26 cellular contexts compared by ENCODE assay signal in genomic region chr5:77778398-77778797, GRCh38.
"Had no signal": no experiment of that assay in that cellular context is flagged by ENCODE, and none has a peak within 500 bp of the region (broad histone marks: within the 10 kb centered on the region; RNA-seq: fewer than 3 reads in every experiment).

No MANE protein-coding gene starts in this region.

- H3K9me3 ChIP-seq: SJCRH30 had no signal

- H3K36me3 ChIP-seq: brain microvascular endothelial cell had no signal

- H3K27me3 ChIP-seq: brain microvascular endothelial cell, SJCRH30 had no signal

- ATAC-seq: activated CD8-positive, alpha-beta T cell treated with anti-CD3 and anti-CD28 coated beads, Interleukin-2, amount 10 ng/mL, durations not matched to agents 7 days and 5 days; activated T-cell treated with anti-CD3 and anti-CD28 coated beads, Interleukin-2, amount 50 U/mL, for 4 hours; Panc1 had no signal

- H3K4me3 ChIP-seq: SJCRH30, SK-N-MC had no signal

- H3K9me3 Mint-ChIP-seq: activated naive CD4-positive, alpha-beta T cell treated with anti-CD3 and anti-CD28 coated beads for 36 hours; activated naive CD8-positive, alpha-beta T cell treated with anti-CD3 and anti-CD28 coated beads for 36 hours; activated T-cell treated with anti-CD3 and anti-CD28 coated beads, Interleukin-2, amount 50 U/mL, for 4 hours had no signal

- H3K27ac Mint-ChIP-seq: activated CD8-positive, alpha-beta T cell treated with anti-CD3 and anti-CD28 coated beads, Interleukin-2, amount 10 ng/mL, durations not matched to agents 7 days and 5 days; activated naive CD4-positive, alpha-beta T cell treated with anti-CD3 and anti-CD28 coated beads for 36 hours; activated naive CD8-positive, alpha-beta T cell treated with anti-CD3 and anti-CD28 coated beads for 36 hours had no signal

- H3K27ac ChIP-seq: brain microvascular endothelial cell, SJCRH30, SK-N-MC, WERI-Rb-1 had no signal

- DNase-seq: activated CD4-positive, alpha-beta T cell treated with anti-CD3 and anti-CD28 coated beads for 1 hour; activated CD4-positive, alpha-beta T cell treated with anti-CD3 and anti-CD28 coated beads for 48 hours; activated CD4-positive, CD25-positive, alpha-beta regulatory T cell; activated CD8-positive, alpha-beta T cell treated with anti-CD3 and anti-CD28 coated beads, Interleukin-2, amount 10 ng/mL, durations not matched to agents 7 days and 5 days; activated gamma-delta T cell treated with Interleukin-2 at 50 U/mL for 16 hours; activated naive CD4-positive, alpha-beta T cell treated with anti-CD3 and anti-CD28 coated beads for 36 hours; activated naive CD8-positive, alpha-beta T cell treated with anti-CD3 and anti-CD28 coated beads for 36 hours; activated T-cell treated with anti-CD3 and anti-CD28 coated beads, Interleukin-2, amount 50 U/mL, for 4 hours; amniotic stem cell; aorta; brain microvascular endothelial cell; central memory CD4-positive, alpha-beta T cell; NCI-H1105; NCI-H1417 treated with DMSO at 0.1 percent for 48 hours; NCI-H187 treated with DMSO at 0.1 percent for 48 hours; NCI-H2081; NCI-H2171 treated with DMSO at 0.1 percent for 48 hours; NCI-H2227 treated with DMSO at 0.1 percent for 48 hours; NCI-H446 treated with DMSO at 0.1 percent for 48 hours; NCI-H524; SHP77; SJCRH30; T1000; WERI-Rb-1 had no signal

- H3K4me3 Mint-ChIP-seq: activated CD8-positive, alpha-beta T cell treated with anti-CD3 and anti-CD28 coated beads, Interleukin-2, amount 10 ng/mL, durations not matched to agents 7 days and 5 days; activated naive CD4-positive, alpha-beta T cell treated with anti-CD3 and anti-CD28 coated beads for 36 hours; activated naive CD8-positive, alpha-beta T cell treated with anti-CD3 and anti-CD28 coated beads for 36 hours; activated T-cell treated with anti-CD3 and anti-CD28 coated beads, Interleukin-2, amount 50 U/mL, for 4 hours had no signal
